ENCODE assay signal across 25 cellular contexts in the genomic region with DNA sequence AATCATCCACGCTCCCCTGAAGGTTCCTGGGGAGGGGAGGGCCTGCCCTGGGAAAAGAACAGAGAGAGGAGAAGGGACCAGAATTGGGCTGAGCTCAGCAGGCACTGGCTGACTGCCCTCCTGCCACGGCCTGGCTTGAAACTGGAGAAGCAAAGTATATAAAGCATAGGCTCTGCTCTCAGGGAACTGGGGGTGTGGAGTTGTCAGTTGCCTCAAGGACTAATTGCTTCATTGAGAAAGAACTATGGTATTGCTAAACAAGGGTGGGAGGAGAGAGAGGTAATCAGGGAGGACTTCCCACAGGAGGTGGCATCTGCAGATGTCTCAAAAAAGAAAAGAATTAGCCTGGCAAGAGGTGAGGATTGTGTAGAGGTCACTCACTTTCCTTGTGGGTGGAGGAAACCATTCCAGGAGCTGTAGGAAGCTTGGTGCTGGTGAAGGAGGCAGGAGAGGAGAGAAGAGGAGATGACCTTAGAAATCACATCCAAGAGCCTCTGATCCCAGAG. TPM values are rescaled to one million over a fixed set of nuclear protein-coding genes. Genes with fewer than 3 reads are reported as not detected.
DNase-seq lines count a peak whose midpoint lies in the region; ATAC-seq and TF ChIP-seq lines count a peak whose summit lies in the region.
"Had no signal": no experiment of that assay in that cellular context is flagged by ENCODE, and none has a peak within 500 bp of the region (broad histone marks: within the 10 kb centered on the region; RNA-seq: fewer than 3 reads in every experiment).

No MANE protein-coding gene starts in this region.

- no peaks in the 10 kb centered on the region for H3K4me1 ChIP-seq in upper lobe of right lung
- H3K4me1 ChIP-seq: upper lobe of left lung had no signal

- no peak overlapping the region for H3K4me3 ChIP-seq in upper lobe of right lung
- H3K4me3 ChIP-seq: gastrocnemius medialis, upper lobe of left lung had no signal

- no peak overlapping the region for H3K27ac ChIP-seq in upper lobe of right lung
- H3K27ac ChIP-seq: gastrocnemius medialis had no signal

- H3K36me3 ChIP-seq in upper lobe of right lung, result peaks cover 81% of the 10 kb centered on the region

- H3K27ac Mint-ChIP-seq in endothelial cell (ENCODE audit: unreplicated experiment) (peak overlapping the region; percentile 26), osteocyte (ENCODE audit: unreplicated experiment) (no peak overlapping the region)
- H3K27ac Mint-ChIP-seq: activated CD4-positive, alpha-beta memory T cell treated with anti-CD3 and anti-CD28 coated beads, Interleukin-2, amount 10 ng/mL, durations not matched to agents 7 days and 5 days; activated T-helper 17 cell treated with anti-CD3 and anti-CD28 coated beads, Interleukin-2, amount 50 U/mL, for 72 hours had no signal

- H3K9me3 Mint-ChIP-seq in endothelial cell (ENCODE audit: unreplicated experiment) (no peaks in the 10 kb centered on the region), osteocyte (ENCODE audit: unreplicated experiment) (no peaks in the 10 kb centered on the region)
- H3K9me3 Mint-ChIP-seq: activated CD4-positive, alpha-beta memory T cell treated with anti-CD3 and anti-CD28 coated beads, Interleukin-2, amount 10 ng/mL, durations not matched to agents 7 days and 5 days; activated T-helper 17 cell treated with anti-CD3 and anti-CD28 coated beads, Interleukin-2, amount 50 U/mL, for 72 hours had no signal

- DNase-seq in Right ventricle myocardium inferior (ENCODE audit: missing footprints) (peak; percentile 15), Right ventricle myocardium superior (no peak), NOMO-1 treated with dmso at 0.1 percent for 144 hours (lab: John Stamatoyannopoulos, UW; ENCODE audit: unreplicated experiment) (peak; percentile 81), endothelial cell (ENCODE audit: low spot score) (no peak), upper lobe of right lung (peak; percentile 16), head of caudate nucleus (no peak), NCI-H1436 treated with DMSO at 0.1 percent for 48 hours (lab: John Stamatoyannopoulos, UW) (no peak), osteocyte (ENCODE audit: extremely low spot score, unreplicated experiment) (no peak)
- DNase-seq: activated CD4-positive, alpha-beta memory T cell treated with anti-CD3 and anti-CD28 coated beads, Interleukin-2, amount 10 ng/mL, durations not matched to agents 7 days and 5 days; amygdala; caudate nucleus; gastrocnemius medialis; KG1; left colon; midbrain; NCI-H1436; NCI-H2171 treated with DMSO at 0.1 percent for 48 hours; NCI-H748 treated with DMSO at 0.1 percent for 48 hours; nucleus accumbens; SK-N-SH; stimulated activated CD4-positive, alpha-beta T cell treated with anti-CD3 and anti-CD28 coated beads, Interleukin-15, amount 100 ng/mL, for 24 hours; stimulated activated naive CD4-positive, alpha-beta T cell treated with Interleukin-2 at 50 U/mL for 16 hours; upper lobe of left lung had no signal

- H3K9me3 ChIP-seq in upper lobe of right lung, result no peaks in the 10 kb centered on the region
- H3K9me3 ChIP-seq: gastrocnemius medialis, SK-N-SH, upper lobe of left lung had no signal

- intact Hi-C loops in Right ventricle myocardium inferior (cut with DNase I) (no loop called here), Right ventricle myocardium superior (cut with DNase I) (no loop called here), upper lobe of right lung (cut with DNase I) (no loop called here), head of caudate nucleus (cut with DNase I) (no loop called here)

- H3K4me3 Mint-ChIP-seq in endothelial cell (ENCODE audit: unreplicated experiment) (peak overlapping the region; percentile 24), osteocyte (ENCODE audit: unreplicated experiment) (no peak overlapping the region)
- H3K4me3 Mint-ChIP-seq: activated CD4-positive, alpha-beta memory T cell treated with anti-CD3 and anti-CD28 coated beads, Interleukin-2, amount 10 ng/mL, durations not matched to agents 7 days and 5 days; activated T-helper 17 cell treated with anti-CD3 and anti-CD28 coated beads, Interleukin-2, amount 50 U/mL, for 72 hours had no signal

- H3K27me3 Mint-ChIP-seq in endothelial cell (ENCODE audit: unreplicated experiment), result no peaks in the 10 kb centered on the region
- no peaks in the 10 kb centered on the region for H3K27me3 Mint-ChIP-seq in osteocyte (ENCODE audit: unreplicated experiment)
- H3K27me3 Mint-ChIP-seq: activated CD4-positive, alpha-beta memory T cell treated with anti-CD3 and anti-CD28 coated beads, Interleukin-2, amount 10 ng/mL, durations not matched to agents 7 days and 5 days; activated T-helper 17 cell treated with anti-CD3 and anti-CD28 coated beads, Interleukin-2, amount 50 U/mL, for 72 hours had no signal

- H3K4me1 Mint-ChIP-seq in endothelial cell (ENCODE audit: unreplicated experiment) (no peaks in the 10 kb centered on the region), osteocyte (ENCODE audit: unreplicated experiment) (no peaks in the 10 kb centered on the region)

- H3K27me3 ChIP-seq in upper lobe of right lung, result no peaks in the 10 kb centered on the region
- H3K27me3 ChIP-seq: gastrocnemius medialis, upper lobe of left lung had no signal

- H3K36me3 Mint-ChIP-seq in endothelial cell (ENCODE audit: low read depth, unreplicated experiment), result peaks cover 34% of the 10 kb centered on the region
- peaks cover 41% of the 10 kb centered on the region for H3K36me3 Mint-ChIP-seq in osteocyte (ENCODE audit: unreplicated experiment)

- TF ChIP-seq CTCF in endothelial cell (IDR thresholded peaks at IDR 0.05; ENCODE audit: unreplicated experiment) (no peak), upper lobe of right lung (IDR thresholded peaks at IDR 0.05) (no peak), osteocyte (IDR thresholded peaks at IDR 0.05) (no peak)

- no peak for ATAC-seq in Right ventricle myocardium inferior
- ATAC-seq in Right ventricle myocardium superior (ENCODE audit: poor library complexity), result no peak
- ATAC-seq in upper lobe of right lung, result peak; percentile 22
- ATAC-seq: activated T-helper 17 cell treated with anti-CD3 and anti-CD28 coated beads, Interleukin-2, amount 50 U/mL, for 72 hours; left colon; right cardiac atrium had no signal

RNA-seq across cellular contexts. Expression of gene PILRB, which starts 2.2 kb away (rescaled TPM):
- total RNA-seq in Right ventricle myocardium inferior (9.2 TPM), Right ventricle myocardium superior (8.8 TPM), endothelial cell (ENCODE audit: unreplicated experiment) (40.1 TPM), upper lobe of right lung (38.1 TPM), osteocyte (31.7 and 38.7 TPM in 2 replicates)

RNA-seq across cellular contexts. Expression of gene PILRA, which starts 13.1 kb away (rescaled TPM):
- total RNA-seq in Right ventricle myocardium inferior, result 3.8 TPM
- 3.6 TPM for total RNA-seq in Right ventricle myocardium superior
- total RNA-seq in endothelial cell (ENCODE audit: unreplicated experiment), result 4.2 TPM
- total RNA-seq in upper lobe of right lung, result 36.9 TPM
- total RNA-seq in osteocyte, result 1.8 and 2.5 TPM in 2 replicates

RNA-seq across cellular contexts. Expression of gene SPDYE3, which starts 52.7 kb away (rescaled TPM):
- total RNA-seq in Right ventricle myocardium inferior (not detected), Right ventricle myocardium superior (not detected), endothelial cell (ENCODE audit: unreplicated experiment) (not detected), upper lobe of right lung (not detected), osteocyte (not detected in 2 replicates)
- total RNA-seq: activated CD4-positive, alpha-beta memory T cell treated with anti-CD3 and anti-CD28 coated beads, Interleukin-2, amount 10 ng/mL, durations not matched to agents 7 days and 5 days; activated T-helper 17 cell treated with anti-CD3 and anti-CD28 coated beads, Interleukin-2, amount 50 U/mL, for 72 hours; gastrocnemius medialis; left colon; right cardiac atrium; upper lobe of left lung had no signal

Comparison
In these comparisons a context has a peak if more than half of its experiments do, and no peak if none do; other contexts are left out.
1. DNase-seq: peak in Right ventricle myocardium inferior (single experiment), NOMO-1 treated with dmso at 0.1 percent for 144 hours (single experiment) and upper lobe of right lung (single experiment); none in Right ventricle myocardium superior (single experiment), endothelial cell (single experiment), head of caudate nucleus (0 of 42), NCI-H1436 treated with DMSO at 0.1 percent for 48 hours (single experiment) and osteocyte (single experiment).